In genomic region chr15:29379647-29380046, GRCh38 we compare ENCODE assay signal across 25 cellular contexts.
"Had no signal": no experiment of that assay in that cellular context is flagged by ENCODE, and none has a peak within 500 bp of the region (broad histone marks: within the 10 kb centered on the region; RNA-seq: fewer than 3 reads in every experiment).

No MANE protein-coding gene starts in this region.

- H3K4me1 ChIP-seq: left ventricle myocardium inferior, suprapubic skin, tibial artery, uterus had no signal

- H3K27me3 Mint-ChIP-seq: progenitor cell of endocrine pancreas had no signal

- H3K27me3 ChIP-seq: ovary, suprapubic skin, tibial artery, uterus had no signal

- H3K4me3 Mint-ChIP-seq: immature natural killer cell; naive thymus-derived CD4-positive, alpha-beta T cell; natural killer cell treated with Interleukin-12 subunit alpha and Interleukin-12 subunit beta and Interleukin-15 and Interleukin-18, amount 100 ng/mL, for 72 hours; stimulated activated naive CD8-positive, alpha-beta T cell treated with anti-CD3 and anti-CD28 coated beads, Interleukin-15, Interleukin-2, amounts not matched to agents 100 ng/mL and 50 ng/mL, for 24 hours had no signal

- H3K27ac ChIP-seq: left ventricle myocardium inferior, ovary, skin epidermis, suprapubic skin, thoracic aorta, tibial artery, uterus had no signal

- ATAC-seq: mucosa of descending colon; naive thymus-derived CD4-positive, alpha-beta T cell; natural killer cell treated with Interleukin-12 subunit alpha and Interleukin-12 subunit beta and Interleukin-15 and Interleukin-18, amount 100 ng/mL, for 72 hours; sciatic nerve had no signal

- H3K4me3 ChIP-seq: left ventricle myocardium inferior, lung, mucosa of descending colon, ovary, skin epidermis, suprapubic skin, thoracic aorta, tibial artery, uterus had no signal

- H3K36me3 Mint-ChIP-seq: immature natural killer cell; naive thymus-derived CD4-positive, alpha-beta T cell; natural killer cell treated with Interleukin-12 subunit alpha and Interleukin-12 subunit beta and Interleukin-15 and Interleukin-18, amount 100 ng/mL, for 72 hours had no signal

- H3K27ac Mint-ChIP-seq: immature natural killer cell; naive thymus-derived CD4-positive, alpha-beta T cell; natural killer cell treated with Interleukin-12 subunit alpha and Interleukin-12 subunit beta and Interleukin-15 and Interleukin-18, amount 100 ng/mL, for 72 hours; progenitor cell of endocrine pancreas; stimulated activated naive CD8-positive, alpha-beta T cell treated with anti-CD3 and anti-CD28 coated beads, Interleukin-15, Interleukin-2, amounts not matched to agents 100 ng/mL and 50 ng/mL, for 24 hours had no signal

- H3K4me1 Mint-ChIP-seq: immature natural killer cell; naive thymus-derived CD4-positive, alpha-beta T cell had no signal

- H3K9me3 Mint-ChIP-seq: immature natural killer cell; natural killer cell treated with Interleukin-12 subunit alpha and Interleukin-12 subunit beta and Interleukin-15 and Interleukin-18, amount 100 ng/mL, for 72 hours; stimulated activated naive CD8-positive, alpha-beta T cell treated with anti-CD3 and anti-CD28 coated beads, Interleukin-15, Interleukin-2, amounts not matched to agents 100 ng/mL and 50 ng/mL, for 24 hours had no signal

- H3K36me3 ChIP-seq: left ventricle myocardium inferior, ovary, suprapubic skin, thoracic aorta, tibial artery, uterus had no signal

- H3K9me3 ChIP-seq: left ventricle myocardium inferior, mucosa of descending colon, ovary, suprapubic skin, thoracic aorta, tibial artery, uterus had no signal

- DNase-seq: hypothalamus; immature natural killer cell; kidney; left ventricle myocardium inferior; midbrain; mucosa of descending colon; naive thymus-derived CD4-positive, alpha-beta T cell; ovary; right cardiac atrium; stimulated activated CD4-positive, alpha-beta T cell treated with anti-CD3 and anti-CD28 coated beads, Interleukin-12 subunit alpha, Interleukin-12 subunit beta, amount 100 ng/mL, for 4 hours; stimulated activated CD4-positive, alpha-beta T cell treated with anti-CD3 and anti-CD28 coated beads, Interleukin-15, amount 100 ng/mL, for 24 hours; stimulated activated CD4-positive, alpha-beta T cell treated with anti-CD3 and anti-CD28 coated beads, Interleukin-2, amount 100 ng/mL, for 24 hours; stimulated activated CD4-positive, alpha-beta T cell treated with anti-CD3 and anti-CD28 coated beads, Interleukin-4, amount 100 ng/mL, for 1 hour; stimulated activated naive CD4-positive, alpha-beta T cell; tibial artery; trophoblast cell; uterus had no signal
